22 cellular contexts compared by ENCODE assay signal in the genomic region with DNA sequence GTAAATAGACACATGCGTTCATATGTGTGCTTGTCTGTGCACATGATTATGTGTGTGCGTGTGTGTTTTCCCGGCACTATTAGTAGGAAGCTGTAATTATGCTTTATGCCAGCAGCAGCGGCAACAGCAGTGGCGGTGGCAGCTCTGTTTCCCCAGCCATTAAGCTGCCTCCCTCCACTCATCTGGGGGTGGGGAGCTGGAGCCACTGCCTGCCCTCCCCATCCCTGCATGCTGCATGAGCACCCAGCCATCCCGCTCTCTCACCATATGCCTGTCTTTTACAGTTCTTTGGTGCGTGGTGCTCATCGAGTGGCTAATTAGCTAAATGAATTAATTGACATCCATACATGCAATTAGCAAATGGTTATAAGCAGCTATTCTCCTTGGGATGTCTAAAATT. TPM values are rescaled to one million over a fixed set of nuclear protein-coding genes. Genes with fewer than 3 reads are reported as not detected.
A peak's percentile ranks its signal among the peaks of the same experiment; 100 is the strongest.
DNase-seq lines count a peak whose midpoint lies in the region; ATAC-seq and TF ChIP-seq lines count a peak whose summit lies in the region.
"Had no signal": no experiment of that assay in that cellular context is flagged by ENCODE, and none has a peak within 500 bp of the region (broad histone marks: within the 10 kb centered on the region; RNA-seq: fewer than 3 reads in every experiment).

No MANE protein-coding gene starts in this region.

- H3K27ac ChIP-seq in RWPE2 (ENCODE audit: poor library complexity, severe bottlenecking) (no peak overlapping the region), trophoblast cell (ENCODE audit: low read depth, low read length) (no peak overlapping the region), SK-N-SH (ENCODE audit: low read depth in 2 of 2, low read length in 1 of 2) (no peak overlapping the region)
- H3K27ac ChIP-seq: A549, BLaER1 had no signal

- peaks cover 8% of the 10 kb centered on the region for H3K79me1 ChIP-seq in trophoblast cell (ENCODE audit: low read length)

- no peaks in the 10 kb centered on the region for H3K27me3 ChIP-seq in RWPE2 (ENCODE audit: insufficient read depth, poor library complexity, severe bottlenecking)
- no peaks in the 10 kb centered on the region for H3K27me3 ChIP-seq in trophoblast cell (ENCODE audit: insufficient read depth, low read length)
- H3K27me3 ChIP-seq in SK-N-SH (ENCODE audit: insufficient read depth) = no peaks in the 10 kb centered on the region
- H3K27me3 ChIP-seq: BLaER1, MG63 had no signal

- no peak overlapping the region for H2AK5ac ChIP-seq in trophoblast cell (ENCODE audit: low read length)

- H3K18ac ChIP-seq in trophoblast cell (ENCODE audit: low read length) = no peak overlapping the region

- no peak for TF ChIP-seq EP300 in SK-N-SH (IDR thresholded peaks at IDR 0.05; ENCODE audit: borderline replicate concordance in 1 of 2, low read depth in 1 of 2, low read length in 1 of 2)

- no peak for TF ChIP-seq RAD21 in SK-N-SH (IDR thresholded peaks at IDR 0.05; ENCODE audit: low read length)

- H3K9ac ChIP-seq in trophoblast cell (ENCODE audit: low read length) = no peak overlapping the region
- H3K9ac ChIP-seq in SK-N-SH = no peak overlapping the region
- H3K9ac ChIP-seq: BLaER1 had no signal

- H3K9me2 ChIP-seq in SK-N-SH = no peaks in the 10 kb centered on the region

- H3K14ac ChIP-seq in trophoblast cell (ENCODE audit: low read length) = no peak overlapping the region

- H3K9me3 ChIP-seq in RWPE2 (ENCODE audit: severe bottlenecking) = no peaks in the 10 kb centered on the region
- no peaks in the 10 kb centered on the region for H3K9me3 ChIP-seq in trophoblast cell (ENCODE audit: insufficient read depth, low read depth, low read length)
- H3K9me3 ChIP-seq in SK-N-SH = no peaks in the 10 kb centered on the region
- H3K9me3 ChIP-seq: A549, BLaER1, HAP-1, MG63 had no signal

- no peak overlapping the region for H4K12ac ChIP-seq in trophoblast cell (ENCODE audit: low read depth, low read length)

- H2BK5ac ChIP-seq in trophoblast cell (ENCODE audit: low read depth, low read length, poor library complexity) = no peak overlapping the region

- no peak for TF ChIP-seq CTCF in RWPE2 (IDR thresholded peaks at IDR 0.05; ENCODE audit: poor library complexity, severe bottlenecking)
- no peak for TF ChIP-seq CTCF in SK-N-SH (IDR thresholded peaks at IDR 0.05)

- no peak overlapping the region for H2BK120ac ChIP-seq in trophoblast cell (ENCODE audit: insufficient read depth, low read length, poor library complexity)

- H2AFZ ChIP-seq in trophoblast cell (ENCODE audit: insufficient read depth, low read length, poor library complexity) = no peak overlapping the region
- no peak overlapping the region for H2AFZ ChIP-seq in SK-N-SH (ENCODE audit: low read depth)

- CTCF ChIA-PET in SK-N-SH (lab: Yijun Ruan, JAX) = interaction anchor here (1.3 to 1.4 kb wide), 2 partner anchors 18 to 28 kb away, joined by 3 to 7 read pairs; no protein-coding TSS in a partner anchor

- H3K36me3 ChIP-seq in RWPE2 (ENCODE audit: low read depth) = no peaks in the 10 kb centered on the region
- H3K36me3 ChIP-seq in trophoblast cell (ENCODE audit: control insufficient read depth in 1 of 2, insufficient read depth in 2 of 2, low read length in 2 of 2) = no peaks in the 10 kb centered on the region
- no peaks in the 10 kb centered on the region for H3K36me3 ChIP-seq in SK-N-SH (replicated peaks in 1 of 2; ENCODE audit: control insufficient read depth in 1 of 2, insufficient read depth in 2 of 2, low read length in 1 of 2)
- H3K36me3 ChIP-seq: BLaER1, HAP-1, MG63 had no signal

- no peaks in the 10 kb centered on the region for H3F3A ChIP-seq in SK-N-SH (replicated peaks; ENCODE audit: insufficient read depth)

- H3K4ac ChIP-seq in trophoblast cell (ENCODE audit: low read depth, low read length) = no peak overlapping the region

- DNase-seq in NCI-H524 (lab: John Stamatoyannopoulos, UW) = peak; percentile 28 to 54
- no peak for DNase-seq in NCI-H524 treated with DMSO at 0.1 percent for 48 hours (lab: John Stamatoyannopoulos, UW)
- DNase-seq in NCI-H1694 (lab: John Stamatoyannopoulos, UW) = peak; percentile 57
- peak; percentile 24 for DNase-seq in RWPE2 (ENCODE audit: low spot score)
- DNase-seq in trophoblast cell = no peak
- no peak for DNase-seq in SK-N-SH
- no peak for DNase-seq in RKO (ENCODE audit: low spot score)
- DNase-seq: Calu3; CD4-positive, alpha-beta memory T cell; DMS79; Kasumi-1; MG63; NCI-H1048; NCI-H1930; RPMI8226; SIG-M5; T-helper 1 cell; T-helper 9 cell had no signal

- no peaks in the 10 kb centered on the region for H3K4me1 ChIP-seq in RWPE2 (ENCODE audit: insufficient read depth, poor library complexity, severe bottlenecking)
- peaks cover 9 to 10% of the 10 kb centered on the region in 2 experiments for H3K4me1 ChIP-seq in trophoblast cell (ENCODE audit: control insufficient read depth in 1 of 2, insufficient read depth in 2 of 2, low read length in 2 of 2)
- peaks cover 4 to 7% of the 10 kb centered on the region in 2 experiments; a peak in 1 of 4 replicates for H3K4me1 ChIP-seq in SK-N-SH (ENCODE audit: control insufficient read depth in 1 of 2, insufficient read depth in 2 of 2, low read depth in 1 of 2, low read length in 1 of 2)
- H3K4me1 ChIP-seq: A549, BLaER1, HAP-1 had no signal

- POLR2A ChIA-PET in SK-N-SH (lab: Yijun Ruan, JAX) = no interaction called here

- no peak for ATAC-seq in RWPE2 (ENCODE audit: low read depth)
- no peak for ATAC-seq in HG03196 (IDR thresholded peaks at IDR 0.05; ENCODE audit: unreplicated experiment)
- ATAC-seq: A549 had no signal

- no peak overlapping the region for H3K23ac ChIP-seq in trophoblast cell (ENCODE audit: low read length)

- peak overlapping the region; percentile 25 for H4K91ac ChIP-seq in trophoblast cell (ENCODE audit: low read depth, low read length)

- peak overlapping the region; percentile 75 for H2BK12ac ChIP-seq in trophoblast cell (ENCODE audit: low read length)

- H3K4me3 ChIP-seq in RWPE2 (ENCODE audit: severe bottlenecking) (no peak overlapping the region), trophoblast cell (ENCODE audit: low read depth, low read length) (no peak overlapping the region), SK-N-SH (ENCODE audit: low read depth in 2 of 2, low read length in 1 of 2) (no peak overlapping the region)
- H3K4me3 ChIP-seq: A549, BLaER1, HAP-1, MG63 had no signal

- WGBS in trophoblast cell (ENCODE audit: extremely low coverage, insufficient coverage, insufficient read length) = no CpG with 5 or more reads among the region's 8 CpGs
- WGBS in SK-N-SH (ENCODE audit: low lambda C conversion rate) = 88% methylated on average over 3 of the region's 8 CpGs

- no peak overlapping the region for H3K4me2 ChIP-seq in trophoblast cell (ENCODE audit: low read length)
- H3K4me2 ChIP-seq in SK-N-SH = no peak overlapping the region
- H3K4me2 ChIP-seq: A549, BLaER1 had no signal

- H4K8ac ChIP-seq in trophoblast cell (ENCODE audit: low read depth, low read length) = no peak overlapping the region

- peaks cover 3% of the 10 kb centered on the region for H3K79me2 ChIP-seq in trophoblast cell (ENCODE audit: control insufficient read depth, insufficient read depth, low read length, poor library complexity)
- no peaks in the 10 kb centered on the region for H3K79me2 ChIP-seq in SK-N-SH (ENCODE audit: insufficient read depth)

- no peaks in the 10 kb centered on the region for H4K20me1 ChIP-seq in SK-N-SH (ENCODE audit: insufficient read depth)
- H4K20me1 ChIP-seq: BLaER1 had no signal

TF ChIP-seq in SK-N-SH, 30 proteins besides CTCF, POLR2A, EP300 and RAD21 (continues in another document):
- TF ChIP-seq RXRA (IDR thresholded peaks at IDR 0.05; ENCODE audit: borderline replicate concordance, low read depth) = no peak
- TF ChIP-seq FOSL2 (IDR thresholded peaks at IDR 0.05; ENCODE audit: borderline replicate concordance, low read depth) = no peak
- TF ChIP-seq FOXJ3 (CRISPR knock-in tag; IDR thresholded peaks at IDR 0.05) = no peak
- TF ChIP-seq, protein P1, sequence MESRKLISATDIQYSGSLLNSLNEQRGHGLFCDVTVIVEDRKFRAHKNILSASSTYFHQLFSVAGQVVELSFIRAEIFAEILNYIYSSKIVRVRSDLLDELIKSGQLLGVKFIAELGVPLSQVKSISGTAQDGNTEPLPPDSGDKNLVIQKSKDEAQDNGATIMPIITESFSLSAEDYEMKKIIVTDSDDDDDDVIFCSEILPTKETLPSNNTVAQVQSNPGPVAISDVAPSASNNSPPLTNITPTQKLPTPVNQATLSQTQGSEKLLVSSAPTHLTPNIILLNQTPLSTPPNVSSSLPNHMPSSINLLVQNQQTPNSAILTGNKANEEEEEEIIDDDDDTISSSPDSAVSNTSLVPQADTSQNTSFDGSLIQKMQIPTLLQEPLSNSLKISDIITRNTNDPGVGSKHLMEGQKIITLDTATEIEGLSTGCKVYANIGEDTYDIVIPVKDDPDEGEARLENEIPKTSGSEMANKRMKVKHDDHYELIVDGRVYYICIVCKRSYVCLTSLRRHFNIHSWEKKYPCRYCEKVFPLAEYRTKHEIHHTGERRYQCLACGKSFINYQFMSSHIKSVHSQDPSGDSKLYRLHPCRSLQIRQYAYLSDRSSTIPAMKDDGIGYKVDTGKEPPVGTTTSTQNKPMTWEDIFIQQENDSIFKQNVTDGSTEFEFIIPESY (IDR thresholded peaks at IDR 0.05; ENCODE audit: borderline replicate concordance, low read depth) = no peak
- no peak for TF ChIP-seq RFX5 (IDR thresholded peaks at IDR 0.05; ENCODE audit: low read length)
- TF ChIP-seq TCF12 (IDR thresholded peaks at IDR 0.05) = no peak
- no peak for TF ChIP-seq TEAD4 (IDR thresholded peaks at IDR 0.05; ENCODE audit: borderline replicate concordance, insufficient read depth)
- no peak for TF ChIP-seq SMC3 (IDR thresholded peaks at IDR 0.05; ENCODE audit: low read depth, low read length)
- TF ChIP-seq, protein P2, sequence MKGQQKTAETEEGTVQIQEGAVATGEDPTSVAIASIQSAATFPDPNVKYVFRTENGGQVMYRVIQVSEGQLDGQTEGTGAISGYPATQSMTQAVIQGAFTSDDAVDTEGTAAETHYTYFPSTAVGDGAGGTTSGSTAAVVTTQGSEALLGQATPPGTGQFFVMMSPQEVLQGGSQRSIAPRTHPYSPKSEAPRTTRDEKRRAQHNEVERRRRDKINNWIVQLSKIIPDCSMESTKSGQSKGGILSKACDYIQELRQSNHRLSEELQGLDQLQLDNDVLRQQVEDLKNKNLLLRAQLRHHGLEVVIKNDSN (IDR thresholded peaks at IDR 0.05; ENCODE audit: borderline replicate concordance, low read depth) = no peak

RNA-seq across cellular contexts. Expression of a gene that starts 30.5 kb away (rescaled TPM):
- polyA plus RNA-seq in trophoblast cell (2013) = 4.2 and 5.0 TPM in 2 replicates
- 6.9 and 7.2 TPM in 2 replicates for polyA plus RNA-seq in SK-N-SH (2012; rRNA removed)
- 2.2 and 3.3 TPM in 2 replicates for polyA plus RNA-seq in SK-N-SH (2012; cell fraction: cytosol; rRNA removed)
- polyA plus RNA-seq in SK-N-SH (2012; cell fraction: nucleus; rRNA removed) = 18.0 and 20.4 TPM in 2 replicates
- polyA plus RNA-seq: CD4-positive, alpha-beta memory T cell had no signal

Comparison
In these comparisons a context has a peak if more than half of its experiments do, and no peak if none do; other contexts are left out.
1. DNase-seq: peak in NCI-H524 (2 of 2), NCI-H1694 (single experiment) and RWPE2 (single experiment); none in NCI-H524 treated with DMSO at 0.1 percent for 48 hours (single experiment), trophoblast cell (0 of 2), SK-N-SH (single experiment) and RKO (single experiment).